14 cellular contexts compared by ENCODE assay signal in the genomic region with DNA sequence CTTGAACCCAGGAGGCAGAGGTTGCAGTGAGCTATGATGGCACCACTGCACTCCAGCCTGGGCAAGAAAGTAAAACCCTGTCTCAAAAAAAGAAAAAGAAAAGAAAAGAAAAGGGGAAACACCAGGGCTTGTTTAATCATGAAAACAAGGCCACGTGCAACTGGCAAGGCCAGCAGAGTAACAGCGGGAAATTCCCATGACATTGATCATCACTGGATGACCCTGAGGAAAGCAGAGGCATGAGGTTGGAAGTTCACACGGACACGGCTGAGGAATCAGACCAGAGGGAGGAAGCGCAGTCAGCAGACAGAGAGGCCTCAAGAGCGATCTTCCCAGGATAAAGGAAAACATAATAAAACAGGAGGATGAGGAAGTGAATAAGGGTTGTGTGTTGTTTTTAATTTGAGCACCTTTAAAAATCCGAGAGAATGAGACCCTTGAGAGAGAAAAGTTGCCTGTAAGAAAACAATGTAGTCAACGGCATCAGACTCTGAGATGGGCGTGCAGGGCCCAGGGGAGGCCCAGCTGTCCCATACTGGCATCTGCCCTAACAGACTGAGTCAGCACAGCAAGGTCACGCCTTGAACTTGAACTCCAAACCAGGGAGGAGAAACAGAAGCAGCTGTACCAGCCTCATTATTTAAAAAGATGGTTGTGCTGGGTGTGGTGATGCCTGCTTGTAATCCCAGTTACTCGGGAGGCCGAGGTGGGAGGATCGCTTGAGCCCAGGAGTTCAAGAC. TPM values are rescaled to one million over a fixed set of nuclear protein-coding genes. Genes with fewer than 3 reads are reported as not detected.
A peak's percentile ranks its signal among the peaks of the same experiment; 100 is the strongest.
DNase-seq lines count a peak whose midpoint lies in the region; ATAC-seq, FAIRE-seq and TF ChIP-seq lines count a peak whose summit lies in the region.
"Not testable (repeated sequence)": the region's sequence is repeated elsewhere in the genome, so short reads cannot be mapped to it uniquely, and the experiment has no call there.
"Had no signal": no experiment of that assay in that cellular context is flagged by ENCODE, and none has a peak within 500 bp of the region (broad histone marks: within the 10 kb centered on the region; RNA-seq: fewer than 3 reads in every experiment).

No MANE protein-coding gene starts in this region.

- DNase-seq in Daoy (ENCODE audit: low read depth) = peak; percentile 43
- peak; percentile 86 for DNase-seq in LHCN-M2 (ENCODE audit: low read depth)
- DNase-seq in astrocyte of the hippocampus (ENCODE audit: low read depth, low spot score) = peak; percentile 17
- DNase-seq in endothelial cell of umbilical vein (ENCODE audit: low read depth, low spot score) = peak; percentile 87
- peak; percentile 65 for DNase-seq in foreskin melanocyte
- DNase-seq in left lobe of liver (ENCODE audit: low spot score) = not testable (repeated sequence)
- peak in 1 of 6 donors; percentile 11 for DNase-seq in pancreas

- not testable (repeated sequence) for TF ChIP-seq POLR2A in endothelial cell of umbilical vein (IDR thresholded peaks at IDR 0.05; ENCODE audit: low read depth, low read length)

- 38 to 93% methylated on average over 3 to 7 of the region's 13 CpGs for WGBS in pancreas, 2 donors

- H3K9me1 ChIP-seq in endothelial cell of umbilical vein (replicated peaks; ENCODE audit: control insufficient read depth, extremely low read depth, insufficient read depth, low read length) = not testable (repeated sequence)

- dilution Hi-C loops in endothelial cell of umbilical vein (cut with MboI; ENCODE audit: extremely low pct_ligation_motif_present, low sequenced_read_pairs) = not testable (repeated sequence)

- ATAC-seq in left lobe of liver (peak; percentile 83), pancreas (peak; percentile 70 to 91 (median 84))

- not testable (repeated sequence) for H3K9ac ChIP-seq in endothelial cell of umbilical vein (replicated peaks; ENCODE audit: extremely low read depth, insufficient read depth, low read length)

- not testable (repeated sequence) for H3K79me2 ChIP-seq in endothelial cell of umbilical vein (ENCODE audit: control insufficient read depth, insufficient read depth, low read length)

- not testable (repeated sequence) for H3K27me3 ChIP-seq in endothelial cell of umbilical vein (ENCODE audit: control insufficient read depth in 2 of 2, insufficient read depth in 2 of 2, low read length in 2 of 2); pancreas

- not testable (repeated sequence) for H3K36me3 ChIP-seq in endothelial cell of umbilical vein (ENCODE audit: control insufficient read depth in 2 of 2, extremely low read depth in 1 of 2, insufficient read depth in 2 of 2, low read length in 2 of 2); pancreas

- CTCF ChIA-PET in endothelial cell of umbilical vein (lab: Charles Lee) = not testable (repeated sequence)

- intact Hi-C loops in endothelial cell of umbilical vein (cut with micrococcal nuclease); pancreas (cut with DNase I): not testable (repeated sequence)

- not testable (repeated sequence) for H3K9me3 ChIP-seq in endothelial cell of umbilical vein (replicated peaks; ENCODE audit: control insufficient read depth, insufficient read depth, low read length); pancreas

- H3K27ac ChIP-seq in endothelial cell of umbilical vein (ENCODE audit: insufficient read depth, low read depth, low read length); pancreas: not testable (repeated sequence)

- not testable (repeated sequence) for H3K4me1 ChIP-seq in endothelial cell of umbilical vein (ENCODE audit: control insufficient read depth, extremely low read depth, insufficient read depth, low read length); pancreas

- FAIRE-seq in endothelial cell of umbilical vein (lab: Jason Lieb, UNC) = peak; percentile 96
- not testable (repeated sequence) for FAIRE-seq in pancreas (lab: Jason Lieb, UNC)

- H2AFZ ChIP-seq in endothelial cell of umbilical vein (ENCODE audit: low read depth, low read length) = not testable (repeated sequence)

- BruUV-seq in endothelial cell of umbilical vein (replicated peaks; lab: Mats Ljungman, UMichigan) = not testable (repeated sequence)

- H4K20me1 ChIP-seq in endothelial cell of umbilical vein (replicated peaks; ENCODE audit: control insufficient read depth, extremely low read depth, insufficient read depth, low read length) = not testable (repeated sequence)

- not testable (repeated sequence) for TF ChIP-seq CTCF in endothelial cell of umbilical vein (IDR thresholded peaks at IDR 0.05; ENCODE audit: extremely low read depth in 1 of 2, insufficient read depth in 1 of 2, low read depth in 1 of 2, low read length in 2 of 2); pancreas (IDR thresholded peaks at IDR 0.05)

- H3K4me3 ChIP-seq in endothelial cell of umbilical vein (replicated peaks in 1 of 3; ENCODE audit: insufficient read depth in 1 of 3, low read depth in 1 of 3, low read length in 3 of 3); pancreas: not testable (repeated sequence)

- not testable (repeated sequence) for H3K4me2 ChIP-seq in endothelial cell of umbilical vein (ENCODE audit: insufficient read depth, low read length)

- POLR2A ChIA-PET in endothelial cell of umbilical vein (lab: Charles Lee) = not testable (repeated sequence)

TF ChIP-seq in endothelial cell of umbilical vein, 7 proteins besides CTCF, POLR2A, EP300 and RAD21:
- TF ChIP-seq, protein P1, sequence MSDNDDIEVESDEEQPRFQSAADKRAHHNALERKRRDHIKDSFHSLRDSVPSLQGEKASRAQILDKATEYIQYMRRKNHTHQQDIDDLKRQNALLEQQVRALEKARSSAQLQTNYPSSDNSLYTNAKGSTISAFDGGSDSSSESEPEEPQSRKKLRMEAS (IDR thresholded peaks at IDR 0.05; ENCODE audit: insufficient read depth, insufficient read length) = peak; percentile 38
TF ChIP-seq in endothelial cell of umbilical vein: peak in this region for 1; not testable (repeated sequence) for 6.

RNA-seq across cellular contexts. Expression of gene CCZ1, which starts 33.5 kb away (rescaled TPM):
- total RNA-seq in Daoy (2014; rRNA removed; shearing (Covaris generic)) = 95.6 and 101 TPM in 2 replicates
- total RNA-seq in LHCN-M2 (2014; rRNA removed) = 102 and 121 TPM in 2 replicates
- 84.0 TPM for polyA plus RNA-seq in LHCN-M2 (2012)
- total RNA-seq in endothelial cell of umbilical vein = 84.1 and 95.5 TPM in 2 replicates
- polyA plus RNA-seq in endothelial cell of umbilical vein = 31.1 and 40.6 TPM in 2 replicates
- 57.6 and 61.0 TPM in 2 replicates for polyA plus RNA-seq in endothelial cell of umbilical vein (2011; cell fraction: cytosol; rRNA removed)
- polyA plus RNA-seq in endothelial cell of umbilical vein (2011; cell fraction: nucleus; rRNA removed) = 51.5 and 62.8 TPM in 2 replicates
- polyA plus RNA-seq in endothelial cell of umbilical vein (2012) = 99.9 and 144 TPM in 2 replicates
- polyA minus RNA-seq in endothelial cell of umbilical vein = 24.2 and 30.9 TPM in 2 replicates
- 31.2 TPM for polyA minus RNA-seq in endothelial cell of umbilical vein (2011; cell fraction: cytosol; rRNA and poly(A)+ RNA removed)
- 21.9 and 29.8 TPM in 2 replicates for polyA minus RNA-seq in endothelial cell of umbilical vein (2011; cell fraction: nucleus; rRNA and poly(A)+ RNA removed)
- 23.0 TPM for total RNA-seq in left lobe of liver
- total RNA-seq in pancreas = 10 to 100 TPM; 14.7 to 32.3 (median 28.1) TPM
- polyA plus RNA-seq in pancreas = 10 to 100 TPM; 23.2 to 24.8 TPM

RNA-seq across cellular contexts. Expression of gene RSPH10B, which starts 38.4 kb away (rescaled TPM):
- 0.11 and 0.51 TPM in 2 replicates for total RNA-seq in Daoy (2014; rRNA removed; shearing (Covaris generic))
- 0.06 and 0.11 TPM in 2 replicates for total RNA-seq in LHCN-M2 (2014; rRNA removed)
- 0.07 TPM for polyA plus RNA-seq in LHCN-M2 (2012)
- total RNA-seq in endothelial cell of umbilical vein = 0.18 and 0.29 TPM in 2 replicates
- polyA plus RNA-seq in endothelial cell of umbilical vein = 0.11 and 0.15 TPM in 2 replicates
- polyA plus RNA-seq in endothelial cell of umbilical vein (2011; cell fraction: cytosol; rRNA removed) = 0.08 TPM in 2 replicates
- polyA plus RNA-seq in endothelial cell of umbilical vein (2011; cell fraction: nucleus; rRNA removed) = 0.61 and 0.97 TPM in 2 replicates
- polyA plus RNA-seq in endothelial cell of umbilical vein (2012) = 0.17 and 0.27 TPM in 2 replicates
- 0.15 and 0.19 TPM in 2 replicates for polyA minus RNA-seq in endothelial cell of umbilical vein
- not detected for polyA minus RNA-seq in endothelial cell of umbilical vein (2011; cell fraction: cytosol; rRNA and poly(A)+ RNA removed)
- 0.19 TPM in 1 of 2 replicates, not detected in the other for polyA minus RNA-seq in endothelial cell of umbilical vein (2011; cell fraction: nucleus; rRNA and poly(A)+ RNA removed)
- 0.13 TPM for total RNA-seq in left lobe of liver
- total RNA-seq in pancreas = under 1 TPM in 1 of 6 donors, not detected in 5; 0.12 TPM
- polyA plus RNA-seq in pancreas = under 1 TPM; 0.08 to 0.33 TPM
- total RNA-seq: activated B cell treated with CpG ODN at 0.5 μM for 24 hours, right atrium auricular region, Right ventricle myocardium inferior, stomach had no signal

RNA-seq across cellular contexts. Expression of gene OCM, which starts 51.5 kb away (rescaled TPM):
- not detected in 2 replicates for total RNA-seq in Daoy (2014; rRNA removed; shearing (Covaris generic))
- total RNA-seq in LHCN-M2 (2014; rRNA removed) (not detected in 2 replicates), endothelial cell of umbilical vein (not detected in 2 replicates), left lobe of liver (0.28 TPM), pancreas (not detected)
- not detected for polyA plus RNA-seq in LHCN-M2 (2012)
- polyA plus RNA-seq in endothelial cell of umbilical vein (not detected in 2 replicates), pancreas (under 1 TPM; 0.70 to 0.84 TPM)
- not detected in 2 replicates for polyA plus RNA-seq in endothelial cell of umbilical vein (2011; cell fraction: cytosol; rRNA removed)
- polyA plus RNA-seq in endothelial cell of umbilical vein (2011; cell fraction: nucleus; rRNA removed) = not detected in 2 replicates
- polyA plus RNA-seq in endothelial cell of umbilical vein (2012) = not detected in 2 replicates
- polyA minus RNA-seq in endothelial cell of umbilical vein = not detected in 2 replicates
- not detected for polyA minus RNA-seq in endothelial cell of umbilical vein (2011; cell fraction: cytosol; rRNA and poly(A)+ RNA removed)
- not detected in 2 replicates for polyA minus RNA-seq in endothelial cell of umbilical vein (2011; cell fraction: nucleus; rRNA and poly(A)+ RNA removed)
- total RNA-seq: activated B cell treated with CpG ODN at 0.5 μM for 24 hours; activated naive CD4-positive, alpha-beta T cell treated with anti-CD3 and anti-CD28 coated beads, Interleukin-2, amount 50 U/mL, for 72 hours; activated T-helper 17 cell treated with anti-CD3 and anti-CD28 coated beads, Interleukin-2, amount 50 U/mL, for 72 hours; lower leg skin; right atrium auricular region; Right ventricle myocardium inferior; stomach had no signal
